17 cellular contexts compared by ENCODE assay signal in genomic region chr1:244314921-244315544, GRCh38.
"Had no signal": no experiment of that assay in that cellular context is flagged by ENCODE, and none has a peak within 500 bp of the region (broad histone marks: within the 10 kb centered on the region; RNA-seq: fewer than 3 reads in every experiment).

No MANE protein-coding gene starts in this region.

- H3K9me3 Mint-ChIP-seq: activated CD4-positive, alpha-beta memory T cell treated with anti-CD3 and anti-CD28 coated beads for 36 hours had no signal

- H3K27ac ChIP-seq: ascending aorta, psoas muscle, sigmoid colon, suprapubic skin, upper lobe of left lung had no signal

- H3K36me3 Mint-ChIP-seq: activated CD4-positive, alpha-beta memory T cell treated with anti-CD3 and anti-CD28 coated beads for 36 hours had no signal

- H3K9me3 ChIP-seq: ascending aorta, gastroesophageal sphincter, psoas muscle, sigmoid colon, suprapubic skin, upper lobe of left lung had no signal

- ATAC-seq: gastroesophageal sphincter; naive thymus-derived CD4-positive, alpha-beta T cell; psoas muscle; stimulated activated naive CD8-positive, alpha-beta T cell treated with anti-CD3 and anti-CD28 coated beads, Interleukin-15, Interleukin-2, amounts not matched to agents 100 U/mL and 50 U/mL, for 24 hours had no signal

- FAIRE-seq: kidney had no signal

- DNase-seq: activated CD4-positive, alpha-beta memory T cell treated with anti-CD3 and anti-CD28 coated beads for 36 hours; activated CD4-positive, CD25-positive, alpha-beta regulatory T cell treated with anti-CD3 and anti-CD28 coated beads, Interleukin-2, amount 50 U/mL, for 72 hours; activated CD8-positive, alpha-beta memory T cell treated with anti-CD3 and anti-CD28 coated beads, Interleukin-2, amount 50 U/mL, for 4 hours; activated naive CD4-positive, alpha-beta T cell; kidney; midbrain; naive thymus-derived CD4-positive, alpha-beta T cell; nucleus accumbens; psoas muscle; sigmoid colon; stimulated activated CD4-positive, alpha-beta T cell treated with anti-CD3 and anti-CD28 coated beads, Interleukin-12 subunit alpha, Interleukin-12 subunit beta, amount 100 ng/mL, for 4 hours; stimulated activated naive CD8-positive, alpha-beta T cell treated with anti-CD3 and anti-CD28 coated beads, Interleukin-15, Interleukin-2, amounts not matched to agents 100 U/mL and 50 U/mL, for 24 hours; upper lobe of left lung had no signal

- H3K36me3 ChIP-seq: ascending aorta, gastroesophageal sphincter, sigmoid colon, suprapubic skin, upper lobe of left lung had no signal

- H3K27me3 ChIP-seq: ascending aorta, gastroesophageal sphincter, sigmoid colon, suprapubic skin, upper lobe of left lung had no signal

- H3K4me1 ChIP-seq: ascending aorta, gastroesophageal sphincter, psoas muscle, sigmoid colon had no signal

- H3K4me3 Mint-ChIP-seq: activated CD4-positive, alpha-beta memory T cell treated with anti-CD3 and anti-CD28 coated beads for 36 hours; activated T-helper 1 cell treated with anti-CD3 and anti-CD28 coated beads, Interleukin-12 subunit alpha, Interleukin-12 subunit beta, Interleukin-2, Interleukin-4 antibody, amounts not matched to agents 30 ng/mL and 10 ng/mL and 1 ng/mL, durations not matched to agents 14 hours and 24 hours and 36 hours; naive thymus-derived CD4-positive, alpha-beta T cell had no signal

- H3K27ac Mint-ChIP-seq: activated CD4-positive, alpha-beta memory T cell treated with anti-CD3 and anti-CD28 coated beads for 36 hours; activated T-helper 1 cell treated with anti-CD3 and anti-CD28 coated beads, Interleukin-12 subunit alpha, Interleukin-12 subunit beta, Interleukin-2, Interleukin-4 antibody, amounts not matched to agents 30 ng/mL and 10 ng/mL and 1 ng/mL, durations not matched to agents 14 hours and 24 hours and 36 hours; naive thymus-derived CD4-positive, alpha-beta T cell had no signal

- H3K4me3 ChIP-seq: ascending aorta, gastroesophageal sphincter, psoas muscle, sigmoid colon, suprapubic skin, upper lobe of left lung had no signal

- H3K27me3 Mint-ChIP-seq: activated CD4-positive, alpha-beta memory T cell treated with anti-CD3 and anti-CD28 coated beads for 36 hours had no signal
